15 cellular contexts compared by ENCODE assay signal in the genomic region with DNA sequence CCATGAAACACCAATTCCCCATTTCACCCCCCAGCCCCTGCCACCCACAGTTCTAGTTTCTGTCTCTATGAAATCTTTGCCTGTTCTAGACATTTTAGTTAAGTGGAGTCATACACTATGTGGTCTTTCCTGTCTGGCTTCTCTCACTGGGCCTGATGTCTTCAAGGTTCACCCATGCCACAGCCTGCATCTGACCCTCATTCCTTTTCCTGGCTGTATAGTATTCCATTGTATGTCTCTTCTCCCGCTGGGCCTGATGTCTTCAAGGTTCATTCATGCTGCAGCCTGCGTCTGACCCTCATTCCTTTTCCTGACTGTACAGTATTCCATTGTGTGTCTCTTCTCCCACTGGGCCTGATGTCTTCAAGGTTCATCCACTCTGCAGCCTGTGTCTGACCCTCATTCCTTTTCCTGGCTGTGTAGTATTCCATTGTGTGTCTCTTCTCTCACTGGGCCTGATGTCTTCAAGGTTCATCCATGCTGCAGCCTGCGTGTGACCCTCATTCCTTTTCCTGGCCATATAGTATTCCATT.
DNase-seq lines count a peak whose midpoint lies in the region; ATAC-seq and TF ChIP-seq lines count a peak whose summit lies in the region.
"Had no signal": no experiment of that assay in that cellular context is flagged by ENCODE, and none has a peak within 500 bp of the region (broad histone marks: within the 10 kb centered on the region; RNA-seq: fewer than 3 reads in every experiment).

No MANE protein-coding gene starts in this region.

- no peaks in the 10 kb centered on the region for H3K4me1 Mint-ChIP-seq in chondrocyte (ENCODE audit: low read depth)
- H3K4me1 Mint-ChIP-seq: GM23338 had no signal

- H3K4me2 ChIP-seq in trophoblast cell (ENCODE audit: low read length), result no peak overlapping the region
- H3K4me2 ChIP-seq: GM23338 had no signal

- H2BK5ac ChIP-seq in trophoblast cell (ENCODE audit: low read depth, low read length, poor library complexity), result no peak overlapping the region

- peaks cover 14% of the 10 kb centered on the region for H3K9me3 ChIP-seq in RWPE2 (ENCODE audit: severe bottlenecking)
- H3K9me3 ChIP-seq in trophoblast cell (ENCODE audit: insufficient read depth, low read depth, low read length), result peaks cover 5% of the 10 kb centered on the region
- H3K9me3 ChIP-seq: HAP-1 had no signal

- H3K27me3 ChIP-seq in RWPE2 (ENCODE audit: insufficient read depth, poor library complexity, severe bottlenecking) (no peaks in the 10 kb centered on the region), trophoblast cell (ENCODE audit: insufficient read depth, low read length) (no peaks in the 10 kb centered on the region)

- H3K14ac ChIP-seq in trophoblast cell (ENCODE audit: low read length), result no peak overlapping the region

- no peak overlapping the region for H3K23ac ChIP-seq in trophoblast cell (ENCODE audit: low read length)

- peaks cover 3% of the 10 kb centered on the region for H3K27me3 Mint-ChIP-seq in chondrocyte (ENCODE audit: low read depth)

- H3K36me3 ChIP-seq in RWPE2 (ENCODE audit: low read depth), result no peaks in the 10 kb centered on the region
- no peaks in the 10 kb centered on the region for H3K36me3 ChIP-seq in trophoblast cell (ENCODE audit: control insufficient read depth in 1 of 2, insufficient read depth in 2 of 2, low read length in 2 of 2)
- H3K36me3 ChIP-seq: HAP-1 had no signal

- H2AK5ac ChIP-seq in trophoblast cell (ENCODE audit: low read length), result no peak overlapping the region

- no peak overlapping the region for H4K8ac ChIP-seq in trophoblast cell (ENCODE audit: low read depth, low read length)

- ATAC-seq in RWPE2 (ENCODE audit: low read depth), result no peak
- no peak for ATAC-seq in HG03460 (IDR thresholded peaks at IDR 0.05; ENCODE audit: unreplicated experiment)
- ATAC-seq: GM23338 had no signal

- no peak overlapping the region for H3K27ac Mint-ChIP-seq in chondrocyte (ENCODE audit: unreplicated experiment)
- H3K27ac Mint-ChIP-seq: CD4-positive, alpha-beta memory T cell; GM23338 had no signal

- no peaks in the 10 kb centered on the region for H3K36me3 Mint-ChIP-seq in chondrocyte (ENCODE audit: low read depth)
- H3K36me3 Mint-ChIP-seq: CD4-positive, alpha-beta memory T cell had no signal

- no peak overlapping the region for H3K9ac ChIP-seq in trophoblast cell (ENCODE audit: low read length)

- no peak overlapping the region for H4K12ac ChIP-seq in trophoblast cell (ENCODE audit: low read depth, low read length)

- no CpG with 5 or more reads among the region's 3 CpGs for WGBS in trophoblast cell (ENCODE audit: extremely low coverage, insufficient coverage, insufficient read length)

- no peaks in the 10 kb centered on the region for H3K79me1 ChIP-seq in trophoblast cell (ENCODE audit: low read length)

- no peak overlapping the region for H2AFZ ChIP-seq in trophoblast cell (ENCODE audit: insufficient read depth, low read length, poor library complexity)
- H2AFZ ChIP-seq: GM23338 had no signal

- no peak overlapping the region for H3K18ac ChIP-seq in trophoblast cell (ENCODE audit: low read length)

- no peak overlapping the region for H4K91ac ChIP-seq in trophoblast cell (ENCODE audit: low read depth, low read length)

- DNase-seq in RWPE2 (ENCODE audit: low spot score) (peak; percentile 12), chondrocyte (ENCODE audit: low spot score) (peak; percentile 10), trophoblast cell (peak; percentile 65 to 72), SHP77 treated with DMSO at 0.1 percent for 48 hours (lab: John Stamatoyannopoulos, UW) (no peak), 8988T (no peak)
- DNase-seq: C1 segment of cervical spinal cord; Calu3; CD4-positive, alpha-beta memory T cell; COR-L47; DMS53; DMS79 treated with DMSO at 0.1 percent for 48 hours; GF-D8 had no signal

- no peak overlapping the region for H3K4me3 ChIP-seq in RWPE2 (ENCODE audit: severe bottlenecking)
- H3K4me3 ChIP-seq in trophoblast cell (ENCODE audit: low read depth, low read length), result no peak overlapping the region
- H3K4me3 ChIP-seq: GM23338, HAP-1 had no signal

- H3K4me3 Mint-ChIP-seq in chondrocyte (ENCODE audit: unreplicated experiment), result no peak overlapping the region
- H3K4me3 Mint-ChIP-seq: CD4-positive, alpha-beta memory T cell; GM23338 had no signal

- H3K4ac ChIP-seq in trophoblast cell (ENCODE audit: low read depth, low read length), result no peak overlapping the region

- no peak overlapping the region for H3K27ac ChIP-seq in RWPE2 (ENCODE audit: poor library complexity, severe bottlenecking)
- no peak overlapping the region for H3K27ac ChIP-seq in trophoblast cell (ENCODE audit: low read depth, low read length)

- TF ChIP-seq CTCF in RWPE2 (IDR thresholded peaks at IDR 0.05; ENCODE audit: poor library complexity, severe bottlenecking), result no peak
- no peak for TF ChIP-seq CTCF in chondrocyte (IDR thresholded peaks at IDR 0.05)

- H2BK120ac ChIP-seq in trophoblast cell (ENCODE audit: insufficient read depth, low read length, poor library complexity), result no peak overlapping the region

- H3K79me2 ChIP-seq in trophoblast cell (ENCODE audit: control insufficient read depth, insufficient read depth, low read length, poor library complexity), result no peaks in the 10 kb centered on the region

- H3K4me1 ChIP-seq in RWPE2 (ENCODE audit: insufficient read depth, poor library complexity, severe bottlenecking) (no peaks in the 10 kb centered on the region), trophoblast cell (ENCODE audit: control insufficient read depth in 1 of 2, insufficient read depth in 2 of 2, low read length in 2 of 2) (no peaks in the 10 kb centered on the region)
- H3K4me1 ChIP-seq: HAP-1 had no signal

- no peak overlapping the region for H2BK12ac ChIP-seq in trophoblast cell (ENCODE audit: low read length)

- no peaks in the 10 kb centered on the region for H3K9me3 Mint-ChIP-seq in chondrocyte (ENCODE audit: low read depth)

Comparison
In these comparisons a context has a peak if more than half of its experiments do, and no peak if none do; other contexts are left out.
1. DNase-seq: peak in RWPE2 (single experiment), chondrocyte (single experiment) and trophoblast cell (2 of 2); none in SHP77 treated with DMSO at 0.1 percent for 48 hours (single experiment) and 8988T (single experiment).